In the genomic region with DNA sequence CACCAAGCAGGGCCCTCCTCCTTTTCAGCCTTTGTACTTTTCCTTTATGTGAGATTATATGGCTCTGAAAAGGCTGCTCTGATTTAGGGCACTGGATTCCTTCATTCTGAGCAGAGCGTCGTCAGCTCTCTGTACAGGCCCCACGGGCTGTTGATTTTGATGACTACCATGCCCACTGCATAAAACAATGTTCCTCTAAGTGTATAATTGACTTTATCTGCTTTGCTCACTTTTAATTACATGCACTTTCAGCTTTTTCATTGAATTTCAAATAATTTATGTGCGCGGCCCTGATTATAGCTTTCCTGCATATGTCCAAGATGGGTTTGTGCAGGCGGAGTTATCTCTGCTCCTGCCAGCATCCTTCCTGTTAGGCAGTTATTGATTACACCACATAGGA, we compare ENCODE assay signal across 1 cellular context.
TF ChIP-seq lines count a peak whose summit lies in the region.

No MANE protein-coding gene starts in this region.

TF ChIP-seq in SK-N-SH, 30 proteins besides CTCF, POLR2A, EP300 and RAD21:
- TF ChIP-seq, protein P1, sequence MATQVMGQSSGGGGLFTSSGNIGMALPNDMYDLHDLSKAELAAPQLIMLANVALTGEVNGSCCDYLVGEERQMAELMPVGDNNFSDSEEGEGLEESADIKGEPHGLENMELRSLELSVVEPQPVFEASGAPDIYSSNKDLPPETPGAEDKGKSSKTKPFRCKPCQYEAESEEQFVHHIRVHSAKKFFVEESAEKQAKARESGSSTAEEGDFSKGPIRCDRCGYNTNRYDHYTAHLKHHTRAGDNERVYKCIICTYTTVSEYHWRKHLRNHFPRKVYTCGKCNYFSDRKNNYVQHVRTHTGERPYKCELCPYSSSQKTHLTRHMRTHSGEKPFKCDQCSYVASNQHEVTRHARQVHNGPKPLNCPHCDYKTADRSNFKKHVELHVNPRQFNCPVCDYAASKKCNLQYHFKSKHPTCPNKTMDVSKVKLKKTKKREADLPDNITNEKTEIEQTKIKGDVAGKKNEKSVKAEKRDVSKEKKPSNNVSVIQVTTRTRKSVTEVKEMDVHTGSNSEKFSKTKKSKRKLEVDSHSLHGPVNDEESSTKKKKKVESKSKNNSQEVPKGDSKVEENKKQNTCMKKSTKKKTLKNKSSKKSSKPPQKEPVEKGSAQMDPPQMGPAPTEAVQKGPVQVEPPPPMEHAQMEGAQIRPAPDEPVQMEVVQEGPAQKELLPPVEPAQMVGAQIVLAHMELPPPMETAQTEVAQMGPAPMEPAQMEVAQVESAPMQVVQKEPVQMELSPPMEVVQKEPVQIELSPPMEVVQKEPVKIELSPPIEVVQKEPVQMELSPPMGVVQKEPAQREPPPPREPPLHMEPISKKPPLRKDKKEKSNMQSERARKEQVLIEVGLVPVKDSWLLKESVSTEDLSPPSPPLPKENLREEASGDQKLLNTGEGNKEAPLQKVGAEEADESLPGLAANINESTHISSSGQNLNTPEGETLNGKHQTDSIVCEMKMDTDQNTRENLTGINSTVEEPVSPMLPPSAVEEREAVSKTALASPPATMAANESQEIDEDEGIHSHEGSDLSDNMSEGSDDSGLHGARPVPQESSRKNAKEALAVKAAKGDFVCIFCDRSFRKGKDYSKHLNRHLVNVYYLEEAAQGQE (IDR thresholded peaks at IDR 0.05; ENCODE audit: low read depth, low read length) = no peak
- no peak for TF ChIP-seq MXI1 (IDR thresholded peaks at IDR 0.05; ENCODE audit: low read depth, low read length)
- TF ChIP-seq FOXM1 (IDR thresholded peaks at IDR 0.05; ENCODE audit: low read depth) = no peak
- no peak for TF ChIP-seq TAF1 (IDR thresholded peaks at IDR 0.05; ENCODE audit: borderline replicate concordance, low read depth, low read length)
- peak; percentile 79 for TF ChIP-seq CHD2 (IDR thresholded peaks at IDR 0.05; ENCODE audit: low read length, partially characterized antibody)
- TF ChIP-seq TCF12 (IDR thresholded peaks at IDR 0.05) = peak; percentile 63
- peak; percentile 50; the same call in 1 of the 2 replicates for TF ChIP-seq TEAD4 (IDR thresholded peaks at IDR 0.05; ENCODE audit: borderline replicate concordance, insufficient read depth)
- TF ChIP-seq GABPA (IDR thresholded peaks at IDR 0.05; ENCODE audit: low read depth) = no peak
- TF ChIP-seq JUND (IDR thresholded peaks at IDR 0.05) = no peak
- TF ChIP-seq EZH2phosphoT487 (IDR thresholded peaks at IDR 0.05; ENCODE audit: borderline replicate concordance, low read depth) = no peak
- no peak for TF ChIP-seq SMC3 (IDR thresholded peaks at IDR 0.05; ENCODE audit: low read depth, low read length)
- TF ChIP-seq RCOR1 (IDR thresholded peaks at IDR 0.05; ENCODE audit: low read length) = peak; percentile 99
- TF ChIP-seq SIN3A (IDR thresholded peaks at IDR 0.05; ENCODE audit: borderline replicate concordance, low read depth, low read length) = no peak
- no peak for TF ChIP-seq FOSL2 (IDR thresholded peaks at IDR 0.05; ENCODE audit: borderline replicate concordance, low read depth)
- no peak for TF ChIP-seq RFX5 (IDR thresholded peaks at IDR 0.05; ENCODE audit: low read length)
- TF ChIP-seq GATA2 (CRISPR knock-in tag; IDR thresholded peaks at IDR 0.05) = peak; percentile 94
- no peak for TF ChIP-seq ELF1 (IDR thresholded peaks at IDR 0.05)
- no peak for TF ChIP-seq NRF1 (IDR thresholded peaks at IDR 0.05; ENCODE audit: low read depth, low read length)
- no peak for TF ChIP-seq MEF2A (IDR thresholded peaks at IDR 0.05; ENCODE audit: borderline replicate concordance, low read depth)
- peak; percentile 51; the same call in 1 of the 2 replicates for TF ChIP-seq POLR2AphosphoS5 (IDR thresholded peaks at IDR 0.05; ENCODE audit: low read depth, low read length)
- TF ChIP-seq, protein P2, sequence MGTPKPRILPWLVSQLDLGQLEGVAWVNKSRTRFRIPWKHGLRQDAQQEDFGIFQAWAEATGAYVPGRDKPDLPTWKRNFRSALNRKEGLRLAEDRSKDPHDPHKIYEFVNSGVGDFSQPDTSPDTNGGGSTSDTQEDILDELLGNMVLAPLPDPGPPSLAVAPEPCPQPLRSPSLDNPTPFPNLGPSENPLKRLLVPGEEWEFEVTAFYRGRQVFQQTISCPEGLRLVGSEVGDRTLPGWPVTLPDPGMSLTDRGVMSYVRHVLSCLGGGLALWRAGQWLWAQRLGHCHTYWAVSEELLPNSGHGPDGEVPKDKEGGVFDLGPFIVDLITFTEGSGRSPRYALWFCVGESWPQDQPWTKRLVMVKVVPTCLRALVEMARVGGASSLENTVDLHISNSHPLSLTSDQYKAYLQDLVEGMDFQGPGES (IDR thresholded peaks at IDR 0.05; ENCODE audit: low read depth, low read length) = no peak
- TF ChIP-seq YY1 (IDR thresholded peaks at IDR 0.05; ENCODE audit: low read depth) = no peak
- TF ChIP-seq NFIC (IDR thresholded peaks at IDR 0.05; ENCODE audit: borderline replicate concordance) = no peak
- TF ChIP-seq FOXJ3 (CRISPR knock-in tag; IDR thresholded peaks at IDR 0.05) = peak; percentile 86
- TF ChIP-seq, protein P3, sequence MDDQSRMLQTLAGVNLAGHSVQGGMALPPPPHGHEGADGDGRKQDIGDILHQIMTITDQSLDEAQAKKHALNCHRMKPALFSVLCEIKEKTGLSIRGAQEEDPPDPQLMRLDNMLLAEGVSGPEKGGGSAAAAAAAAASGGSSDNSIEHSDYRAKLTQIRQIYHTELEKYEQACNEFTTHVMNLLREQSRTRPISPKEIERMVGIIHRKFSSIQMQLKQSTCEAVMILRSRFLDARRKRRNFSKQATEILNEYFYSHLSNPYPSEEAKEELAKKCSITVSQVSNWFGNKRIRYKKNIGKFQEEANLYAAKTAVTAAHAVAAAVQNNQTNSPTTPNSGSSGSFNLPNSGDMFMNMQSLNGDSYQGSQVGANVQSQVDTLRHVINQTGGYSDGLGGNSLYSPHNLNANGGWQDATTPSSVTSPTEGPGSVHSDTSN (IDR thresholded peaks at IDR 0.05) = no peak
- TF ChIP-seq, protein P4, sequence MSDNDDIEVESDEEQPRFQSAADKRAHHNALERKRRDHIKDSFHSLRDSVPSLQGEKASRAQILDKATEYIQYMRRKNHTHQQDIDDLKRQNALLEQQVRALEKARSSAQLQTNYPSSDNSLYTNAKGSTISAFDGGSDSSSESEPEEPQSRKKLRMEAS (IDR thresholded peaks at IDR 0.05; ENCODE audit: low read depth) = no peak
- no peak for TF ChIP-seq RXRA (IDR thresholded peaks at IDR 0.05; ENCODE audit: borderline replicate concordance, low read depth)
- TF ChIP-seq, protein P5, sequence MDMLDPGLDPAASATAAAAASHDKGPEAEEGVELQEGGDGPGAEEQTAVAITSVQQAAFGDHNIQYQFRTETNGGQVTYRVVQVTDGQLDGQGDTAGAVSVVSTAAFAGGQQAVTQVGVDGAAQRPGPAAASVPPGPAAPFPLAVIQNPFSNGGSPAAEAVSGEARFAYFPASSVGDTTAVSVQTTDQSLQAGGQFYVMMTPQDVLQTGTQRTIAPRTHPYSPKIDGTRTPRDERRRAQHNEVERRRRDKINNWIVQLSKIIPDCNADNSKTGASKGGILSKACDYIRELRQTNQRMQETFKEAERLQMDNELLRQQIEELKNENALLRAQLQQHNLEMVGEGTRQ (IDR thresholded peaks at IDR 0.05; ENCODE audit: borderline replicate concordance, low read depth, low read length) = no peak
- TF ChIP-seq, protein P6, sequence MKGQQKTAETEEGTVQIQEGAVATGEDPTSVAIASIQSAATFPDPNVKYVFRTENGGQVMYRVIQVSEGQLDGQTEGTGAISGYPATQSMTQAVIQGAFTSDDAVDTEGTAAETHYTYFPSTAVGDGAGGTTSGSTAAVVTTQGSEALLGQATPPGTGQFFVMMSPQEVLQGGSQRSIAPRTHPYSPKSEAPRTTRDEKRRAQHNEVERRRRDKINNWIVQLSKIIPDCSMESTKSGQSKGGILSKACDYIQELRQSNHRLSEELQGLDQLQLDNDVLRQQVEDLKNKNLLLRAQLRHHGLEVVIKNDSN (IDR thresholded peaks at IDR 0.05; ENCODE audit: borderline replicate concordance, low read depth) = no peak
- TF ChIP-seq, protein P7, sequence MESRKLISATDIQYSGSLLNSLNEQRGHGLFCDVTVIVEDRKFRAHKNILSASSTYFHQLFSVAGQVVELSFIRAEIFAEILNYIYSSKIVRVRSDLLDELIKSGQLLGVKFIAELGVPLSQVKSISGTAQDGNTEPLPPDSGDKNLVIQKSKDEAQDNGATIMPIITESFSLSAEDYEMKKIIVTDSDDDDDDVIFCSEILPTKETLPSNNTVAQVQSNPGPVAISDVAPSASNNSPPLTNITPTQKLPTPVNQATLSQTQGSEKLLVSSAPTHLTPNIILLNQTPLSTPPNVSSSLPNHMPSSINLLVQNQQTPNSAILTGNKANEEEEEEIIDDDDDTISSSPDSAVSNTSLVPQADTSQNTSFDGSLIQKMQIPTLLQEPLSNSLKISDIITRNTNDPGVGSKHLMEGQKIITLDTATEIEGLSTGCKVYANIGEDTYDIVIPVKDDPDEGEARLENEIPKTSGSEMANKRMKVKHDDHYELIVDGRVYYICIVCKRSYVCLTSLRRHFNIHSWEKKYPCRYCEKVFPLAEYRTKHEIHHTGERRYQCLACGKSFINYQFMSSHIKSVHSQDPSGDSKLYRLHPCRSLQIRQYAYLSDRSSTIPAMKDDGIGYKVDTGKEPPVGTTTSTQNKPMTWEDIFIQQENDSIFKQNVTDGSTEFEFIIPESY (IDR thresholded peaks at IDR 0.05; ENCODE audit: borderline replicate concordance, low read depth) = no peak
